28 cellular contexts compared by ENCODE assay signal in the genomic region with DNA sequence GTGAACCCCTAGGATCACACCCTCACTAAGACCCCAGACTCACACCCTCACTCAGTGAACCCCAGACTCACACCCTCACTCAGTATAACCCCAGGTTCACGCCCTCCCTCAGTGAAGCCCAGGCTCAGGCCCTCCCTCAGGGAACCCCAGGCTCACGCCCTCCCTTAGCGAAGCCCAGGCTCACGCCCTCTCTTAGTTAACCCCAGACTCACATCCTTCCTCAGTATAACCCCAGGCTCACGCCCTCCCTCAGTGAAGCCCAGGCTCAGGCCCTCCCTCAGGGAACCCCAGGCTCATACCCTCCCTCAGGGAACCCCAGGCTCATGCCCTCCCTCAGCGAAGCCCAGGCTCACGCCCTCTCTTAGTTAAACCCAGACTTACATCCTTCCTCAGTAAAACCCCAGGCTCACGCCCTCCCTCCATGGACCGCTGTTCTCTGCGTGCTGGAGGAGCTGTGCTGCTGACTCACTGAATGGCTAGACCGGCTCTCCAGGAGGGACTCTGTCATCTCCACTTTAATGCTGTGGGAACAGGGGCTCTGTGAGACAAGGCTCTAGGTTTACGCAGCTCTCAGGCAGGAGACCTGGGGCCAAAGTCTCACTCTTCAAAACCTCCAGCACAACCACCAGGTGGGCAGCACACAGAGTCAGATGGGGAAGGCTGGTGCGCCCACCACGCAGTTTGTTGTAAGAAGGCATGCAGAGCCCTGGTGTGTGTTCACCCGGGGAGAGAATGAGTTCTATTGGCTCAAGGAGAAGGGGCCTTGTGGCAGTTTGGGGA.
DNase-seq lines count a peak whose midpoint lies in the region; ATAC-seq, FAIRE-seq and TF ChIP-seq lines count a peak whose summit lies in the region.
"Had no signal": no experiment of that assay in that cellular context is flagged by ENCODE, and none has a peak within 500 bp of the region (broad histone marks: within the 10 kb centered on the region; RNA-seq: fewer than 3 reads in every experiment).

No MANE protein-coding gene starts in this region.

- no peak overlapping the region for H3K27ac Mint-ChIP-seq in activated CD4-positive, alpha-beta T cell treated with anti-CD3 and anti-CD28 coated beads, Interleukin-2, amount 10 ng/mL, durations not matched to agents 7 days and 5 days
- H3K27ac Mint-ChIP-seq in astrocyte (ENCODE audit: unreplicated experiment) (peak overlapping the region; percentile 96), T-cell (no peak overlapping the region)
- H3K27ac Mint-ChIP-seq: activated B cell treated with CpG ODN at 0.5 μM for 24 hours; activated CD8-positive, alpha-beta T cell treated with anti-CD3 and anti-CD28 coated beads for 36 hours; CD4-positive, CD25-positive, alpha-beta regulatory T cell; GM23338; T-helper 1 cell treated with Interleukin-12 subunit alpha and Interleukin-12 subunit beta and Interleukin-4 antibody, amounts not matched to agents 30 μg/mL and 1 μg/mL, for 36 hours had no signal

- H3K4me3 ChIP-seq in astrocyte (ENCODE audit: insufficient read depth, low read depth, low read length) (no peak overlapping the region), stomach (no peak overlapping the region)
- H3K4me3 ChIP-seq: GM23338, psoas muscle, sigmoid colon, transverse colon had no signal

- intact Hi-C loops in stomach (cut with DNase I; ENCODE audit: low total_unique reads), result no loop called here

- H3K27me3 Mint-ChIP-seq in activated CD4-positive, alpha-beta T cell treated with anti-CD3 and anti-CD28 coated beads, Interleukin-2, amount 10 ng/mL, durations not matched to agents 7 days and 5 days, result no peaks in the 10 kb centered on the region
- H3K27me3 Mint-ChIP-seq in astrocyte (ENCODE audit: low read depth, unreplicated experiment) (peaks cover 39% of the 10 kb centered on the region), T-cell (peaks cover 0 to 4% of the 10 kb centered on the region in 2 donors)
- H3K27me3 Mint-ChIP-seq: activated CD8-positive, alpha-beta T cell treated with anti-CD3 and anti-CD28 coated beads for 36 hours; CD4-positive, CD25-positive, alpha-beta regulatory T cell had no signal

- no peak for ATAC-seq in T-cell (replicated peaks in 1 of 4)
- ATAC-seq: activated CD8-positive, alpha-beta T cell treated with anti-CD3 and anti-CD28 coated beads for 36 hours; activated naive CD4-positive, alpha-beta T cell treated with anti-CD3 and anti-CD28 coated beads, Interleukin-2, amount 50 U/mL, for 72 hours; GM23338; left ventricle myocardium superior; psoas muscle had no signal

- no peaks in the 10 kb centered on the region for H3K9me3 Mint-ChIP-seq in activated CD4-positive, alpha-beta T cell treated with anti-CD3 and anti-CD28 coated beads, Interleukin-2, amount 10 ng/mL, durations not matched to agents 7 days and 5 days
- H3K9me3 Mint-ChIP-seq in astrocyte (ENCODE audit: unreplicated experiment) (peaks cover 7% of the 10 kb centered on the region), T-cell (peaks cover 0 to 15% (median 0%) of the 10 kb centered on the region in 3 donors)
- H3K9me3 Mint-ChIP-seq: activated CD8-positive, alpha-beta T cell treated with anti-CD3 and anti-CD28 coated beads for 36 hours; activated naive CD4-positive, alpha-beta T cell treated with anti-CD3 and anti-CD28 coated beads, Interleukin-2, amount 50 U/mL, for 72 hours; T-helper 1 cell treated with Interleukin-12 subunit alpha and Interleukin-12 subunit beta and Interleukin-4 antibody, amounts not matched to agents 30 μg/mL and 1 μg/mL, for 36 hours had no signal

- no peak overlapping the region for H3K9ac ChIP-seq in astrocyte (ENCODE audit: low read length)

- CTCF ChIA-PET in activated CD4-positive, alpha-beta T cell treated with anti-CD3 and anti-CD28 coated beads, Interleukin-2, amount 10 ng/mL, durations not matched to agents 7 days and 5 days (lab: Charles Lee), result no interaction called here
- CTCF ChIA-PET in T-cell (lab: Charles Lee), result no interaction called here

- TF ChIP-seq EP300 in stomach (IDR thresholded peaks at IDR 0.05), result no peak

- H3K9me3 ChIP-seq in astrocyte (ENCODE audit: insufficient read depth, low read depth, low read length) (peaks cover 2% of the 10 kb centered on the region), stomach (no peaks in the 10 kb centered on the region)
- H3K9me3 ChIP-seq: psoas muscle, sigmoid colon, transverse colon had no signal

- H3K4me1 ChIP-seq in astrocyte (ENCODE audit: insufficient read depth, low read length) (no peaks in the 10 kb centered on the region), stomach (no peaks in the 10 kb centered on the region)
- H3K4me1 ChIP-seq: sigmoid colon, transverse colon had no signal

- H3K36me3 ChIP-seq in astrocyte (ENCODE audit: insufficient read depth, low read length) (no peaks in the 10 kb centered on the region), stomach (no peaks in the 10 kb centered on the region)
- H3K36me3 ChIP-seq: sigmoid colon, transverse colon had no signal

- no peak overlapping the region for H3K4me3 Mint-ChIP-seq in activated CD4-positive, alpha-beta T cell treated with anti-CD3 and anti-CD28 coated beads, Interleukin-2, amount 10 ng/mL, durations not matched to agents 7 days and 5 days
- no peak overlapping the region for H3K4me3 Mint-ChIP-seq in astrocyte (ENCODE audit: unreplicated experiment)
- H3K4me3 Mint-ChIP-seq in T-cell, result no peak overlapping the region
- H3K4me3 Mint-ChIP-seq: activated B cell treated with CpG ODN at 0.5 μM for 24 hours; activated CD8-positive, alpha-beta T cell treated with anti-CD3 and anti-CD28 coated beads for 36 hours; CD4-positive, CD25-positive, alpha-beta regulatory T cell; GM23338; T-helper 1 cell treated with Interleukin-12 subunit alpha and Interleukin-12 subunit beta and Interleukin-4 antibody, amounts not matched to agents 30 μg/mL and 1 μg/mL, for 36 hours had no signal

- peak; percentile 3 for DNase-seq in activated CD4-positive, alpha-beta T cell treated with anti-CD3 and anti-CD28 coated beads, Interleukin-2, amount 10 ng/mL, durations not matched to agents 7 days and 5 days
- no peak for DNase-seq in activated CD4-positive, alpha-beta T cell treated with anti-CD3 and anti-CD28 coated beads for 4 hours
- DNase-seq in astrocyte (ENCODE audit: low read depth), result no peak
- peak; percentile 63 for DNase-seq in islet precursor cell
- peak; percentile 9 for DNase-seq in stomach
- no peak for DNase-seq in T-cell
- DNase-seq in NOMO-1 treated with dmso at 0.1 percent for 144 hours (lab: John Stamatoyannopoulos, UW; ENCODE audit: unreplicated experiment), result no peak
- DNase-seq in NCI-H1048 (lab: John Stamatoyannopoulos, UW), result no peak
- DNase-seq: activated B cell treated with CpG ODN at 0.5 μM for 24 hours; activated CD8-positive, alpha-beta T cell treated with anti-CD3 and anti-CD28 coated beads for 36 hours; activated effector memory CD4-positive, alpha-beta T cell treated with Interleukin-2 at 50 U/mL for 16 hours; activated T-cell treated with anti-CD3 and anti-CD28 coated beads, Interleukin-2, amount 50 U/mL, for 1 hour; amygdala; CD4-positive, CD25-positive, alpha-beta regulatory T cell; DND-41; left ventricle myocardium superior; NCI-H1092 treated with DMSO at 0.1 percent for 48 hours; NCI-H187 treated with DMSO at 0.1 percent for 48 hours; NCI-H2171; NCI-H510A; psoas muscle; sigmoid colon; stimulated activated CD4-positive, alpha-beta T cell treated with anti-CD3 and anti-CD28 coated beads, Interleukin-4, amount 100 ng/mL, for 1 hour; transverse colon had no signal

- no peaks in the 10 kb centered on the region for H3K36me3 Mint-ChIP-seq in activated CD4-positive, alpha-beta T cell treated with anti-CD3 and anti-CD28 coated beads, Interleukin-2, amount 10 ng/mL, durations not matched to agents 7 days and 5 days (ENCODE audit: low read depth)
- H3K36me3 Mint-ChIP-seq in astrocyte (ENCODE audit: low read depth, unreplicated experiment), result no peaks in the 10 kb centered on the region
- no peaks in the 10 kb centered on the region for H3K36me3 Mint-ChIP-seq in T-cell
- H3K36me3 Mint-ChIP-seq: activated naive CD4-positive, alpha-beta T cell treated with anti-CD3 and anti-CD28 coated beads, Interleukin-2, amount 50 U/mL, for 72 hours; CD4-positive, CD25-positive, alpha-beta regulatory T cell had no signal

- TF ChIP-seq POLR2A in stomach (IDR thresholded peaks at IDR 0.05), result no peak

- TF ChIP-seq CTCF in astrocyte (IDR thresholded peaks at IDR 0.05; ENCODE audit: insufficient read depth, low read depth, low read length) (no peak), stomach (IDR thresholded peaks at IDR 0.05) (no peak)

- H3K4me2 ChIP-seq in astrocyte (ENCODE audit: low read length), result no peak overlapping the region
- H3K4me2 ChIP-seq: GM23338 had no signal

- no peaks in the 10 kb centered on the region for H3K4me1 Mint-ChIP-seq in activated CD4-positive, alpha-beta T cell treated with anti-CD3 and anti-CD28 coated beads, Interleukin-2, amount 10 ng/mL, durations not matched to agents 7 days and 5 days
- peaks cover 13% of the 10 kb centered on the region for H3K4me1 Mint-ChIP-seq in astrocyte (ENCODE audit: low read depth, unreplicated experiment)
- no peaks in the 10 kb centered on the region for H3K4me1 Mint-ChIP-seq in T-cell
- H3K4me1 Mint-ChIP-seq: activated B cell treated with CpG ODN at 0.5 μM for 24 hours; CD4-positive, CD25-positive, alpha-beta regulatory T cell had no signal

- H2AFZ ChIP-seq in astrocyte (ENCODE audit: low read depth, low read length), result no peak overlapping the region
- H2AFZ ChIP-seq: GM23338 had no signal

- WGBS in stomach, 5 donors, result 71 to 77% (median 73%) methylated on average over 15 of the region's 15 CpGs

- H4K20me1 ChIP-seq in astrocyte (ENCODE audit: insufficient read depth, low read length), result no peaks in the 10 kb centered on the region

- H3K79me2 ChIP-seq in astrocyte (ENCODE audit: insufficient read depth, low read length), result no peaks in the 10 kb centered on the region

- POLR2A ChIA-PET in activated CD4-positive, alpha-beta T cell treated with anti-CD3 and anti-CD28 coated beads, Interleukin-2, amount 10 ng/mL, durations not matched to agents 7 days and 5 days (lab: Charles Lee), result no interaction called here
- POLR2A ChIA-PET in T-cell (lab: Charles Lee), result no interaction called here

- no peak overlapping the region for H3K27ac ChIP-seq in astrocyte (ENCODE audit: low read depth, low read length)
- no peak overlapping the region for H3K27ac ChIP-seq in stomach
- H3K27ac ChIP-seq: psoas muscle, sigmoid colon, transverse colon had no signal

- H3K27me3 ChIP-seq in astrocyte (ENCODE audit: insufficient read depth, low read length) (no peaks in the 10 kb centered on the region), stomach (no peaks in the 10 kb centered on the region)
- H3K27me3 ChIP-seq: sigmoid colon, transverse colon had no signal

- no peak for FAIRE-seq in astrocyte (lab: Jason Lieb, UNC)
- FAIRE-seq: colon had no signal

Comparison
In these comparisons a context has a peak if more than half of its experiments do, and no peak if none do; other contexts are left out.
1. DNase-seq: peak in activated CD4-positive, alpha-beta T cell treated with anti-CD3 and anti-CD28 coated beads, Interleukin-2, amount 10 ng/mL, durations not matched to agents 7 days and 5 days (single experiment), islet precursor cell (single experiment) and stomach (single experiment); none in activated CD4-positive, alpha-beta T cell treated with anti-CD3 and anti-CD28 coated beads for 4 hours (0 of 2), astrocyte (single experiment), T-cell (0 of 34), NOMO-1 treated with dmso at 0.1 percent for 144 hours (single experiment) and NCI-H1048 (single experiment).